ENCODE assay signal across 8 cellular contexts in genomic region chr17:2174471-2175293, GRCh38.
DNase-seq lines count a peak whose midpoint lies in the region; ATAC-seq lines count a peak whose summit lies in the region.

No MANE protein-coding gene starts in this region.

- H3K27ac Mint-ChIP-seq in T-helper 2 cell treated with Interferon-gamma antibody and Interleukin-4, amounts not matched to agents 5 μg/mL and 100 μg/mL, for 36 hours, result no peak overlapping the region

- no peak overlapping the region for H3K9ac ChIP-seq in rectal smooth muscle tissue (ENCODE audit: low read length)

- ATAC-seq in Right ventricle myocardium inferior (peak; percentile 42), HG03378 (IDR thresholded peaks at IDR 0.05; ENCODE audit: unreplicated experiment) (no peak)

- H3K4me1 ChIP-seq in rectal smooth muscle tissue (ENCODE audit: control insufficient read depth, insufficient read depth, low read length), result peaks cover 79% of the 10 kb centered on the region

- H3K4me3 ChIP-seq in rectal smooth muscle tissue (ENCODE audit: low read length), result peak overlapping the region; percentile 30

- H3K4me1 Mint-ChIP-seq in T-helper 2 cell treated with Interferon-gamma antibody and Interleukin-4, amounts not matched to agents 5 μg/mL and 100 μg/mL, for 36 hours (ENCODE audit: low read depth), result peaks cover 21% of the 10 kb centered on the region

- H3K9me3 Mint-ChIP-seq in T-helper 2 cell treated with Interferon-gamma antibody and Interleukin-4, amounts not matched to agents 5 μg/mL and 100 μg/mL, for 36 hours, result no peaks in the 10 kb centered on the region

- intact Hi-C loops in Right ventricle myocardium inferior (cut with DNase I), result loop anchor here (5.0 to 10.0 kb wide), 3 partner anchors 50 to 102 kb away; no protein-coding TSS in a partner anchor

- no peak overlapping the region for H3K4me3 Mint-ChIP-seq in T-helper 2 cell treated with Interferon-gamma antibody and Interleukin-4, amounts not matched to agents 5 μg/mL and 100 μg/mL, for 36 hours

- H3K27me3 ChIP-seq in rectal smooth muscle tissue (ENCODE audit: control insufficient read depth, insufficient read depth, low read length), result no peaks in the 10 kb centered on the region

- H3K27ac ChIP-seq in rectal smooth muscle tissue (ENCODE audit: low read depth, low read length), result peak overlapping the region; percentile 78

- peaks cover 39% of the 10 kb centered on the region for H3K36me3 Mint-ChIP-seq in T-helper 2 cell treated with Interferon-gamma antibody and Interleukin-4, amounts not matched to agents 5 μg/mL and 100 μg/mL, for 36 hours (ENCODE audit: low read depth)

- in situ Hi-C loops in G401 (cut with HindIII; ENCODE audit: low sequenced_read_pairs), result no loop called here

- no peaks in the 10 kb centered on the region for H3K36me3 ChIP-seq in rectal smooth muscle tissue (ENCODE audit: control insufficient read depth, insufficient read depth, low read length)

- peak; percentile 44 for DNase-seq in G401 (ENCODE audit: low spot score)
- DNase-seq in UCSD-AML1 (lab: John Stamatoyannopoulos, UW; ENCODE audit: unreplicated experiment), result peak; percentile 75
- DNase-seq in Right ventricle myocardium inferior (ENCODE audit: missing footprints), result peak; percentile 85
- no peak for DNase-seq in islet precursor cell
- no peak for DNase-seq in T-helper 2 cell treated with Interferon-gamma antibody and Interleukin-4, amounts not matched to agents 5 μg/mL and 100 μg/mL, for 36 hours (ENCODE audit: low spot score)
- DNase-seq in NCI-H2196 treated with DMSO at 0.1 percent for 48 hours (lab: John Stamatoyannopoulos, UW; ENCODE audit: unreplicated experiment), result no peak

- H3K27me3 Mint-ChIP-seq in T-helper 2 cell treated with Interferon-gamma antibody and Interleukin-4, amounts not matched to agents 5 μg/mL and 100 μg/mL, for 36 hours (ENCODE audit: low read depth), result no peaks in the 10 kb centered on the region

Comparison
In these comparisons a context has a peak if more than half of its experiments do, and no peak if none do; other contexts are left out.
1. DNase-seq: peak in G401 (single experiment), UCSD-AML1 (single experiment) and Right ventricle myocardium inferior (single experiment); none in islet precursor cell (single experiment), T-helper 2 cell treated with Interferon-gamma antibody and Interleukin-4, amounts not matched to agents 5 μg/mL and 100 μg/mL, for 36 hours (single experiment) and NCI-H2196 treated with DMSO at 0.1 percent for 48 hours (single experiment).